15 cellular contexts compared by ENCODE assay signal in genomic region chr10:36803229-36803628, GRCh38.
"Had no signal": no experiment of that assay in that cellular context is flagged by ENCODE, and none has a peak within 500 bp of the region (broad histone marks: within the 10 kb centered on the region; RNA-seq: fewer than 3 reads in every experiment).

No MANE protein-coding gene starts in this region.

- H3K9me3 ChIP-seq: body of pancreas, stomach, testis had no signal

- DNase-seq: activated CD4-positive, alpha-beta T cell treated with anti-CD3 and anti-CD28 coated beads for 1 hour; activated CD4-positive, alpha-beta T cell treated with anti-CD3 and anti-CD28 coated beads, Interleukin-2, amount 50 U/mL, for 1 hour; activated CD8-positive, alpha-beta T cell treated with anti-CD3 and anti-CD28 coated beads, Interleukin-2, amount 10 ng/mL, durations not matched to agents 7 days and 5 days; activated gamma-delta T cell treated with Interleukin-2 at 50 U/mL for 16 hours; activated T-cell treated with anti-CD3 and anti-CD28 coated beads, Interleukin-2, amount 50 U/mL, for 1 hour; foreskin keratinocyte; immature natural killer cell; kidney glomerular epithelial cell; left ventricle myocardium superior; stimulated activated CD4-positive, alpha-beta T cell treated with anti-CD3 and anti-CD28 coated beads, Interleukin-15, amount 100 ng/mL, for 24 hours; stomach; testis had no signal

- H3K36me3 ChIP-seq: stomach had no signal

- H3K4me1 ChIP-seq: foreskin keratinocyte, testis had no signal

- ATAC-seq: activated CD8-positive, alpha-beta T cell treated with anti-CD3 and anti-CD28 coated beads, Interleukin-2, amount 10 ng/mL, durations not matched to agents 7 days and 5 days; foreskin keratinocyte; stimulated activated memory B cell treated with anti-CD40 and anti-IgM and Interleukin-4, amounts not matched to agents 10 μg/mL and 1 μg/mL and 100 μg/mL, for 72 hours had no signal

- H3K4me3 ChIP-seq: body of pancreas, smooth muscle cell, stomach, testis had no signal

- H3K27me3 ChIP-seq: body of pancreas, foreskin keratinocyte, stomach, testis had no signal

- H3K27ac ChIP-seq: foreskin keratinocyte, testis had no signal
